ENCODE assay signal across 8 cellular contexts in genomic region chr19:47228937-47229673, GRCh38. TPM values are rescaled to one million over a fixed set of nuclear protein-coding genes. Genes with fewer than 3 reads are reported as not detected.
DNase-seq lines count a peak whose midpoint lies in the region; ATAC-seq and TF ChIP-seq lines count a peak whose summit lies in the region.

No MANE protein-coding gene starts in this region.

- no peak for ATAC-seq in GM18505 (IDR thresholded peaks at IDR 0.05; ENCODE audit: unreplicated experiment)
- no peak for ATAC-seq in HG02763 (IDR thresholded peaks at IDR 0.05; ENCODE audit: unreplicated experiment)

- CTCF ChIA-PET in BJ (lab: Yijun Ruan, JAX) = interaction anchor here (0.6 to 5.6 kb wide), 5 partner anchors 15 to 432 kb away, joined by 3 to 44 read pairs (median 3); no protein-coding TSS in a partner anchor
- CTCF ChIA-PET in HEK293T (lab: Yijun Ruan, JAX) = no interaction called here

- H3K9me3 ChIP-seq in iPS DF 6.9 (ENCODE audit: control insufficient read depth, insufficient read depth, low read length) = no peaks in the 10 kb centered on the region

- H3K4me3 ChIP-seq in BJ (ENCODE audit: low read depth, low read length) (peak overlapping the region; percentile 77), iPS DF 6.9 (ENCODE audit: low read length) (peak overlapping the region; percentile 97; the same call in 1 of the 2 replicates)

- H3K27me3 ChIP-seq in BJ (ENCODE audit: control insufficient read depth, insufficient read depth, low read length) (no peaks in the 10 kb centered on the region), iPS DF 6.9 (ENCODE audit: control insufficient read depth, insufficient read depth, low read length) (no peaks in the 10 kb centered on the region)

- DNase-seq in BJ (ENCODE audit: low read depth) = no peak
- no peak for DNase-seq in HEK293T (ENCODE audit: extremely low spot score)
- peak; percentile 25 for DNase-seq in activated effector memory CD4-positive, alpha-beta T cell treated with Interleukin-2 at 50 U/mL for 16 hours
- no peak for DNase-seq in iPS DF 6.9 (ENCODE audit: low read depth, low spot score)
- peak; percentile 43 for DNase-seq in superior temporal gyrus (ENCODE audit: extremely low spot score)
- no peak for DNase-seq in DMS153 (lab: John Stamatoyannopoulos, UW)

- TF ChIP-seq POLR2A in GM18505 (IDR thresholded peaks at IDR 0.05; ENCODE audit: borderline replicate concordance, extremely low read depth, insufficient read depth, insufficient read length) = no peak

- peaks cover 16% of the 10 kb centered on the region for H3K4me1 ChIP-seq in iPS DF 6.9 (ENCODE audit: control insufficient read depth, insufficient read depth, low read length)

- H3K27ac ChIP-seq in iPS DF 6.9 (ENCODE audit: low read length) = no peak overlapping the region

- POLR2A ChIA-PET in BJ (lab: Charles Lee) = no interaction called here
- POLR2A ChIA-PET in HEK293T (lab: Yijun Ruan, JAX) = interaction anchor here (1.2 kb wide), 1 partner anchor 15 kb away, joined by 8 read pairs; no protein-coding TSS in a partner anchor

- H3K36me3 ChIP-seq in BJ (ENCODE audit: control insufficient read depth, insufficient read depth, low read length) (peaks cover 5% of the 10 kb centered on the region), iPS DF 6.9 (ENCODE audit: control insufficient read depth, insufficient read depth, low read length) (no peaks in the 10 kb centered on the region)

- no CpG with 5 or more reads among the region's 10 CpGs for WGBS in iPS DF 6.9 (ENCODE audit: insufficient coverage, insufficient read length)

- no peak for TF ChIP-seq CTCF in BJ (IDR thresholded peaks at IDR 0.05; ENCODE audit: insufficient read depth, low read depth, low read length)

TF ChIP-seq in HEK293T, 16 proteins besides CTCF, POLR2A, EP300 and RAD21:
- TF ChIP-seq, protein P1, sequence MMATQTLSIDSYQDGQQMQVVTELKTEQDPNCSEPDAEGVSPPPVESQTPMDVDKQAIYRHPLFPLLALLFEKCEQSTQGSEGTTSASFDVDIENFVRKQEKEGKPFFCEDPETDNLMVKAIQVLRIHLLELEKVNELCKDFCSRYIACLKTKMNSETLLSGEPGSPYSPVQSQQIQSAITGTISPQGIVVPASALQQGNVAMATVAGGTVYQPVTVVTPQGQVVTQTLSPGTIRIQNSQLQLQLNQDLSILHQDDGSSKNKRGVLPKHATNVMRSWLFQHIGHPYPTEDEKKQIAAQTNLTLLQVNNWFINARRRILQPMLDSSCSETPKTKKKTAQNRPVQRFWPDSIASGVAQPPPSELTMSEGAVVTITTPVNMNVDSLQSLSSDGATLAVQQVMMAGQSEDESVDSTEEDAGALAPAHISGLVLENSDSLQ (IDR thresholded peaks at IDR 0.05) = no peak; the same call in 1 of the 2 replicates
- TF ChIP-seq ARNT (IDR thresholded peaks at IDR 0.05) (no peak), TARDBP (IDR thresholded peaks at IDR 0.05) (peak; percentile 75), L3MBTL2 (conservative IDR thresholded peaks at IDR 0.05) (no peak), SUZ12 (IDR thresholded peaks at IDR 0.05) (no peak), ELF4 (IDR thresholded peaks at IDR 0.05) (no peak), HDGF (IDR thresholded peaks at IDR 0.05; ENCODE audit: borderline replicate concordance) (no peak), BHLHE40 (IDR thresholded peaks at IDR 0.05; ENCODE audit: borderline replicate concordance) (no peak), CTBP1 (IDR thresholded peaks at IDR 0.05; ENCODE audit: borderline replicate concordance) (peak; percentile 12)

RNA-seq across cellular contexts. Expression of gene BBC3, which starts 1.9 kb away (rescaled TPM):
- polyA plus RNA-seq in BJ (2011; rRNA removed) = 5.2 and 5.7 TPM in 2 replicates
- 4.4 and 6.5 TPM in 2 replicates for polyA minus RNA-seq in BJ (2011; rRNA and poly(A)+ RNA removed)

RNA-seq across cellular contexts. Expression of gene CCDC9, which starts 27.2 kb away (rescaled TPM):
- polyA plus RNA-seq in BJ (2011; rRNA removed) = 4.1 and 5.5 TPM in 2 replicates
- polyA minus RNA-seq in BJ (2011; rRNA and poly(A)+ RNA removed) = 3.6 and 4.8 TPM in 2 replicates

RNA-seq across cellular contexts. Expression of gene INAFM1, which starts 45.6 kb away (rescaled TPM):
- 2.2 and 2.9 TPM in 2 replicates for polyA plus RNA-seq in BJ (2011; rRNA removed)
- polyA minus RNA-seq in BJ (2011; rRNA and poly(A)+ RNA removed) = 1.00 and 1.8 TPM in 2 replicates

Comparison
In these comparisons a context has a peak if more than half of its experiments do, and no peak if none do; other contexts are left out.
1. DNase-seq: peak in activated effector memory CD4-positive, alpha-beta T cell treated with Interleukin-2 at 50 U/mL for 16 hours (single experiment) and superior temporal gyrus (single experiment); none in BJ (single experiment), HEK293T (single experiment), iPS DF 6.9 (single experiment) and DMS153 (single experiment).